16 cellular contexts compared by ENCODE assay signal in the genomic region with DNA sequence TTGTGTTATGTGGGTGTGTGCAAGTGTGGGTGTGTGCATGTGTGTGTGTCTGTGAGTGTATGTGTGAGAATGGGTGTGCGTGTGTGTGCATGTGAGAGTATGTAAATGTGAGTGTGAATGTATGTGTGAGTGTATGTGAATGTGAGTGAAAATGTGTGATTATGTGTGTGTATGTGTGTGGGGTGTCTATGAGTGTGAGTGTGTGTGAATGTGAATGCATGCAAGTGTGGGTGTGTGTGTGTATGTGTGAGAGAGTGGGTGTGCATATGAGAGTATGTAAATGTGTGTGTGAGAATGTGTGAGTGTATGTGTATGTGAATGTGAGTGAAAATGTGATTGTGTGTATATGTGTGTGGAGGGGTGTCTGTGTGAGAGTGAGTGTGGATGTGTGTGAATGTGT.
DNase-seq lines count a peak whose midpoint lies in the region; ATAC-seq, FAIRE-seq and TF ChIP-seq lines count a peak whose summit lies in the region.
"Had no signal": no experiment of that assay in that cellular context is flagged by ENCODE, and none has a peak within 500 bp of the region (broad histone marks: within the 10 kb centered on the region; RNA-seq: fewer than 3 reads in every experiment).

No MANE protein-coding gene starts in this region.

- H3K18ac ChIP-seq in IMR-90 (ENCODE audit: low read depth, low read length) (no peak overlapping the region), H1 (ENCODE audit: extremely low read depth, low read length) (no peak overlapping the region)

- H3K4me1 ChIP-seq in IMR-90 (ENCODE audit: control insufficient read depth, insufficient read depth, low read length), result no peaks in the 10 kb centered on the region
- no peaks in the 10 kb centered on the region for H3K4me1 ChIP-seq in H1 (replicated peaks in 1 of 4; ENCODE audit: control insufficient read depth in 3 of 4, insufficient read depth in 4 of 4, low read length in 3 of 4)

- no peaks in the 10 kb centered on the region for H3K27me3 ChIP-seq in IMR-90 (ENCODE audit: control insufficient read depth, insufficient read depth, low read length)
- H3K27me3 ChIP-seq in H1 (replicated peaks in 1 of 4; ENCODE audit: control insufficient read depth in 3 of 4, extremely low read depth in 1 of 4, insufficient read depth in 3 of 4, low read length in 3 of 4), result no peaks in the 10 kb centered on the region
- H3K27me3 ChIP-seq: BLaER1 had no signal

- ATAC-seq in IMR-90 (ENCODE audit: low read depth), result no peak
- ATAC-seq: HCT116, K562 had no signal

- intact Hi-C loops in IMR-90 (cut with micrococcal nuclease), result no loop called here

- in situ Hi-C loops in IMR-90 (cut with MboI; ENCODE audit: low sequenced_read_pairs), result no loop called here

- H4K91ac ChIP-seq in IMR-90 (ENCODE audit: insufficient read depth, low read depth, low read length) (no peak overlapping the region), H1 (replicated peaks; ENCODE audit: insufficient read length, low read length) (no peak overlapping the region)

- H3K9ac ChIP-seq in IMR-90 (ENCODE audit: low read depth, low read length) (no peak overlapping the region), H1 (replicated peaks in 1 of 4; ENCODE audit: extremely low read depth in 1 of 4, low read depth in 3 of 4, low read length in 3 of 4) (no peak overlapping the region)
- H3K9ac ChIP-seq: BLaER1 had no signal

- H3K79me1 ChIP-seq in IMR-90 (ENCODE audit: low read depth in 1 of 2, low read length in 2 of 2), result no peaks in the 10 kb centered on the region
- H3K79me1 ChIP-seq in H1 (ENCODE audit: low read depth, low read length), result no peaks in the 10 kb centered on the region

- H2BK20ac ChIP-seq in IMR-90 (ENCODE audit: low read depth, low read length), result no peak overlapping the region
- no peak overlapping the region for H2BK20ac ChIP-seq in H1 (ENCODE audit: low read length)

- dilution Hi-C loops in IMR-90 (cut with HindIII; ENCODE audit: low sequenced_read_pairs, unreplicated experiment), result no loop called here

- no TSS peak for BruUV-seq in IMR-90 (replicated peaks; lab: Mats Ljungman, UMichigan)

- peak; percentile 66 for FAIRE-seq in GM12891 (lab: Jason Lieb, UNC)
- no peak for FAIRE-seq in H1 (lab: Jason Lieb, UNC)
- peak; percentile 97 for FAIRE-seq in urothelium cell line (lab: Jason Lieb, UNC)
- FAIRE-seq in H54 (lab: Jason Lieb, UNC), result no peak
- FAIRE-seq: GM19239, K562 had no signal

- H3K36me3 ChIP-seq in IMR-90 (ENCODE audit: control insufficient read depth, insufficient read depth, low read length), result no peaks in the 10 kb centered on the region
- no peaks in the 10 kb centered on the region for H3K36me3 ChIP-seq in H1 (ENCODE audit: control insufficient read depth in 2 of 4, insufficient read depth in 4 of 4, low read length in 3 of 4)
- H3K36me3 ChIP-seq: BLaER1 had no signal

- no peak overlapping the region for H3K27ac ChIP-seq in IMR-90 (ENCODE audit: insufficient read depth, low read length)
- no peak overlapping the region for H3K27ac ChIP-seq in H1 (ENCODE audit: low read depth, low read length)
- H3K27ac ChIP-seq: BLaER1 had no signal

- H4K8ac ChIP-seq in IMR-90 (ENCODE audit: low read depth in 2 of 2, low read length in 2 of 2) (no peak overlapping the region), H1 (ENCODE audit: extremely low read depth, insufficient read depth, low read length) (no peak overlapping the region)

- H2BK15ac ChIP-seq in IMR-90 (ENCODE audit: low read depth, low read length) (no peak overlapping the region), H1 (ENCODE audit: low read length) (no peak overlapping the region)

- H3K4ac ChIP-seq in IMR-90 (ENCODE audit: low read depth, low read length) (no peak overlapping the region), H1 (replicated peaks; ENCODE audit: insufficient read length, low read depth, low read length) (no peak overlapping the region)

- no peak overlapping the region for H2AK9ac ChIP-seq in IMR-90 (replicated peaks; ENCODE audit: low read depth, low read length, poor library complexity)

- POLR2A ChIA-PET in IMR-90 (lab: Charles Lee; ENCODE audit: unreplicated experiment), result no interaction called here
- POLR2A ChIA-PET in H1 (lab: Charles Lee; ENCODE audit: partially characterized antibody), result no interaction called here

- H3K23ac ChIP-seq in IMR-90 (ENCODE audit: low read depth, low read length) (no peak overlapping the region), H1 (ENCODE audit: insufficient read length) (no peak overlapping the region)

- H4K5ac ChIP-seq in IMR-90 (ENCODE audit: low read depth, low read length), result no peak overlapping the region
- H4K5ac ChIP-seq in H1 (ENCODE audit: insufficient read length, low read depth, low read length), result no peak overlapping the region

- H3K56ac ChIP-seq in IMR-90 (ENCODE audit: extremely low read depth, insufficient read depth, low read length) (no peak overlapping the region), H1 (replicated peaks; ENCODE audit: insufficient read length, low read depth, low read length) (peak overlapping the region; percentile 85)

- no peak for TF ChIP-seq EP300 in H1 (IDR thresholded peaks at IDR 0.05; ENCODE audit: borderline replicate concordance in 1 of 2, low read depth in 2 of 2, low read length in 2 of 2)

- no peaks in the 10 kb centered on the region for H3K9me1 ChIP-seq in IMR-90 (ENCODE audit: insufficient read depth, low read length)

- no peak overlapping the region for H2BK120ac ChIP-seq in IMR-90 (ENCODE audit: low read depth, low read length)
- H2BK120ac ChIP-seq in H1 (replicated peaks; ENCODE audit: low read depth, low read length), result no peak overlapping the region

- H2BK5ac ChIP-seq in IMR-90 (ENCODE audit: low read depth, low read length, poor library complexity, severe bottlenecking) (peak overlapping the region; percentile 86), H1 (ENCODE audit: low read depth, low read length) (no peak overlapping the region)

- H4K20me1 ChIP-seq in IMR-90 (ENCODE audit: insufficient read depth, low read length) (no peaks in the 10 kb centered on the region), H1 (replicated peaks in 1 of 2; ENCODE audit: control insufficient read depth in 1 of 2, insufficient read depth in 2 of 2, low read length in 2 of 2) (peaks cover 0 to 7% of the 10 kb centered on the region in 2 experiments)
- H4K20me1 ChIP-seq: BLaER1 had no signal

- H3K14ac ChIP-seq in IMR-90 (replicated peaks; ENCODE audit: low read depth, low read length) (no peak overlapping the region), H1 (ENCODE audit: insufficient read length) (no peak overlapping the region)

- CTCF ChIA-PET in IMR-90 (lab: Yijun Ruan, JAX) (no interaction called here), H1 (lab: Charles Lee; ENCODE audit: partially characterized antibody) (no interaction called here)

- H3K9me3 ChIP-seq in IMR-90 (ENCODE audit: control insufficient read depth, insufficient read depth, low read length) (peaks cover 51% of the 10 kb centered on the region), H1 (ENCODE audit: insufficient read depth in 2 of 2, low read depth in 1 of 2, low read length in 1 of 2) (peaks cover 3 to 4% of the 10 kb centered on the region in 2 experiments; a peak in 2 of 4 replicates)
- H3K9me3 ChIP-seq: BLaER1 had no signal

- H3K4me3 ChIP-seq in IMR-90 (ENCODE audit: insufficient read depth, low read depth, low read length), result no peak overlapping the region
- no peak overlapping the region for H3K4me3 ChIP-seq in H1 (ENCODE audit: extremely low read depth in 1 of 4, insufficient read depth in 2 of 4, low read depth in 3 of 4, low read length in 4 of 4)
- H3K4me3 ChIP-seq: BLaER1, K562 had no signal

- 0 out of 2 replicates have a peak overlapping the region, but pooled peaks have one; percentile 20 for H2BK12ac ChIP-seq in H1 (ENCODE audit: low read depth, low read length)

- H3K23me2 ChIP-seq in H1 (ENCODE audit: low read depth, low read length), result peaks cover 7% of the 10 kb centered on the region; the same call in 1 of the 2 replicates

- H3K79me2 ChIP-seq in H1 (ENCODE audit: control insufficient read depth in 1 of 2, insufficient read depth in 2 of 2, low read length in 2 of 2), result no peaks in the 10 kb centered on the region

- DNase-seq in GM12891 (ENCODE audit: insufficient read length, low spot score), result no peak
- DNase-seq in IMR-90, result no peak
- no peak for DNase-seq in H1 (ENCODE audit: low read depth in 1 of 2, low spot score in 2 of 2)
- DNase-seq in urothelium cell line (ENCODE audit: low spot score), result no peak
- no peak for DNase-seq in H54 (ENCODE audit: insufficient read length, low spot score)
- DNase-seq in activated CD4-positive, alpha-beta T cell treated with anti-CD3 and anti-CD28 coated beads for 48 hours, result no peak
- no peak for DNase-seq in NOMO-1 (lab: John Stamatoyannopoulos, UW; ENCODE audit: unreplicated experiment in 2 of 2)
- DNase-seq: 8988T; CD4-positive, alpha-beta memory T cell; DMS153; DMS79; GDM1 had no signal

- no peak for TF ChIP-seq CTCF in IMR-90 (conservative IDR thresholded peaks at IDR 0.05; ENCODE audit: low read depth, low read length)
- TF ChIP-seq CTCF in H1 (IDR thresholded peaks at IDR 0.05; ENCODE audit: control extremely low read depth in 1 of 3, insufficient read depth in 1 of 3, low read depth in 1 of 3, low read length in 3 of 3), result no peak

- TF ChIP-seq POLR2A in GM12891 (IDR thresholded peaks at IDR 0.05; ENCODE audit: low read depth, low read length) (no peak), IMR-90 (IDR thresholded peaks at IDR 0.05; ENCODE audit: low read depth, low read length) (no peak), H1 (IDR thresholded peaks at IDR 0.05; ENCODE audit: control extremely low read depth in 1 of 2, low read depth in 2 of 2, low read length in 2 of 2) (no peak), H54 (IDR thresholded peaks at IDR 0.05; ENCODE audit: low read depth, low read length) (no peak)

- H3K4me2 ChIP-seq in IMR-90 (ENCODE audit: low read depth, low read length) (no peak overlapping the region), H1 (ENCODE audit: insufficient read depth in 1 of 2, low read depth in 2 of 2, low read length in 2 of 2) (no peak overlapping the region)
- H3K4me2 ChIP-seq: BLaER1 had no signal

- TF ChIP-seq RAD21 in IMR-90 (IDR thresholded peaks at IDR 0.05; ENCODE audit: low read length), result no peak
- TF ChIP-seq RAD21 in H1 (IDR thresholded peaks at IDR 0.05 in 1 of 2, conservative IDR thresholded peaks at IDR 0.05 in 1 of 2; ENCODE audit: low read depth in 2 of 2, low read length in 2 of 2), result no peak

- no peak overlapping the region for H2AK5ac ChIP-seq in IMR-90 (ENCODE audit: low read depth, low read length)
- H2AK5ac ChIP-seq in H1 (ENCODE audit: low read depth, low read length), result peak overlapping the region; percentile 54; the same call in 1 of the 2 replicates

- no peak overlapping the region for H2AFZ ChIP-seq in IMR-90 (replicated peaks; ENCODE audit: low read length, poor library complexity)
- no peak overlapping the region for H2AFZ ChIP-seq in H1 (ENCODE audit: low read length)

- 78% methylated on average over 1 of the region's 1 CpG; no CpG with 5 or more reads in 1 of the 2 experiments for WGBS in IMR-90 (ENCODE audit: extremely low coverage in 2 of 2, insufficient read length in 1 of 2), 2 experiments
- 83% methylated on average over 1 of the region's 1 CpG; no CpG with 5 or more reads in 1 of the 2 experiments for WGBS in H1 (ENCODE audit: extremely low coverage in 1 of 2, insufficient coverage in 1 of 2, insufficient read length in 1 of 2, insufficient replicate concordance in 2 of 2, low coverage in 1 of 2, low lambda C conversion rate in 2 of 2, missing lambda C conversion rate in 1 of 2), 2 experiments
